Comparison of ENCODE assay signal across 1 cellular context in genomic region chr3:31533169-31533870, GRCh38.
TF ChIP-seq lines count a peak whose summit lies in the region.

No MANE protein-coding gene starts in this region.

TF ChIP-seq in K562, 482 proteins besides CTCF, POLR2A, EP300 and RAD21 (continued from another document):
- TF ChIP-seq ZNF592 (IDR thresholded peaks at IDR 0.05): peak; percentile 48; the same call in 1 of the 2 replicates
- peak; percentile 83 for TF ChIP-seq RBBP5 (IDR thresholded peaks at IDR 0.05; ENCODE audit: borderline replicate concordance, insufficient read depth, low read length, poor library complexity, severe bottlenecking)
- TF ChIP-seq SRF (CRISPR knock-in tag; IDR thresholded peaks at IDR 0.05): peak in 1 of 2 experiments; percentile 33; a peak in 1 of 4 replicates
- no peak for TF ChIP-seq SP1 (CRISPR knock-in tag; IDR thresholded peaks at IDR 0.05)
- TF ChIP-seq NONO (IDR thresholded peaks at IDR 0.05; ENCODE audit: low read depth in 2 of 2, low read length in 1 of 2): no peak
- TF ChIP-seq NFYB (IDR thresholded peaks at IDR 0.05; ENCODE audit: extremely low read depth, insufficient read length): no peak
- TF ChIP-seq, protein P1, sequence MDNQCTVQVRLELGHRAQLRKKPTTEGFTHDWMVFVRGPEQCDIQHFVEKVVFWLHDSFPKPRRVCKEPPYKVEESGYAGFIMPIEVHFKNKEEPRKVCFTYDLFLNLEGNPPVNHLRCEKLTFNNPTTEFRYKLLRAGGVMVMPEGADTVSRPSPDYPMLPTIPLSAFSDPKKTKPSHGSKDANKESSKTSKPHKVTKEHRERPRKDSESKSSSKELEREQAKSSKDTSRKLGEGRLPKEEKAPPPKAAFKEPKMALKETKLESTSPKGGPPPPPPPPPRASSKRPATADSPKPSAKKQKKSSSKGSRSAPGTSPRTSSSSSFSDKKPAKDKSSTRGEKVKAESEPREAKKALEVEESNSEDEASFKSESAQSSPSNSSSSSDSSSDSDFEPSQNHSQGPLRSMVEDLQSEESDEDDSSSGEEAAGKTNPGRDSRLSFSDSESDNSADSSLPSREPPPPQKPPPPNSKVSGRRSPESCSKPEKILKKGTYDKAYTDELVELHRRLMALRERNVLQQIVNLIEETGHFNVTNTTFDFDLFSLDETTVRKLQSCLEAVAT (IDR thresholded peaks at IDR 0.05): 0 out of 4 replicates have a peak, but pooled peaks of 1 of the 2 experiments have one; percentile 20
- TF ChIP-seq HNRNPLL (IDR thresholded peaks at IDR 0.05; ENCODE audit: low read depth, low read length, poor library complexity, severe bottlenecking): peak; percentile 11
- peak; percentile 48 for TF ChIP-seq CTCFL (IDR thresholded peaks at IDR 0.05; ENCODE audit: borderline replicate concordance, insufficient read depth, low read depth, low read length, poor library complexity, severe bottlenecking)
- peak; percentile 85; the same call in 1 of the 2 replicates for TF ChIP-seq GATAD2B (IDR thresholded peaks at IDR 0.05; ENCODE audit: borderline replicate concordance)
- TF ChIP-seq TBP (optimal IDR thresholded peaks at IDR 0.05; ENCODE audit: low read depth, low read length): peak; percentile 8
- 0 out of 2 replicates have a peak, but pooled peaks have one; percentile 12 for TF ChIP-seq RB1 (IDR thresholded peaks at IDR 0.05; ENCODE audit: low read depth)
- TF ChIP-seq ETS1 (conservative IDR thresholded peaks at IDR 0.05; ENCODE audit: control insufficient read depth, low read depth, low read length): no peak; the same call in 1 of the 2 replicates
